ENCODE assay signal across 8 cellular contexts in genomic region chr1:155061381-155062150, GRCh38. TPM values are rescaled to one million over a fixed set of nuclear protein-coding genes. Genes with fewer than 3 reads are reported as not detected.
DNase-seq lines count a peak whose midpoint lies in the region; ATAC-seq and TF ChIP-seq lines count a peak whose summit lies in the region.

No MANE protein-coding gene starts in this region.

- POLR2A ChIA-PET in AG04450 (lab: Yijun Ruan, JAX) = no interaction called here

- H3K9me3 ChIP-seq in AG04450 (ENCODE audit: control insufficient read depth, insufficient read depth, low read length) (no peaks in the 10 kb centered on the region; the same call in 1 of the 2 replicates), OCI-LY1 (ENCODE audit: low read length) (no peaks in the 10 kb centered on the region)

- H3K36me3 ChIP-seq in OCI-LY1 (ENCODE audit: insufficient read depth, low read length) = peaks cover 3% of the 10 kb centered on the region; the same call in 1 of the 2 replicates

- no peaks in the 10 kb centered on the region for H4K20me1 ChIP-seq in OCI-LY1 (ENCODE audit: insufficient read depth, low read length)

- H3F3A ChIP-seq in OCI-LY1 (ENCODE audit: insufficient read depth, low read length) = no peaks in the 10 kb centered on the region

- H3K27me3 ChIP-seq in AG04450 (ENCODE audit: control insufficient read depth, insufficient read depth, low read length) (no peaks in the 10 kb centered on the region), OCI-LY1 (ENCODE audit: insufficient read depth, low read length) (no peaks in the 10 kb centered on the region)

- H3K27ac ChIP-seq in AG04450 (ENCODE audit: low read depth, low read length) (no peak overlapping the region), OCI-LY1 (ENCODE audit: low read depth, low read length, poor library complexity, severe bottlenecking) (peak overlapping the region; percentile 49)

- H3K9me3 Mint-ChIP-seq in naive B cell = no peaks in the 10 kb centered on the region

- DNase-seq in AG04450 (ENCODE audit: low read depth, low spot score) (peak; percentile 55), KG1 (lab: John Stamatoyannopoulos, UW) (peak; percentile 73), epithelial cell of esophagus (ENCODE audit: low read depth) (peak; percentile 82), naive B cell (peak; percentile 93)
- peak; percentile 98 for DNase-seq in activated CD8-positive, alpha-beta memory T cell treated with anti-CD3 and anti-CD28 coated beads, Interleukin-2, amount 50 U/mL, for 4 hours
- peak; percentile 82 to 89 for DNase-seq in stimulated activated CD8-positive, alpha-beta memory T cell treated with anti-CD3 and anti-CD28 coated beads, Interleukin-7, amount 100 ng/mL, for 4 hours (ENCODE audit: low read depth in 2 of 2)

- peaks cover 35 to 37% (median 35%) of the 10 kb centered on the region in 3 donors for H3K4me1 Mint-ChIP-seq in naive B cell

- H3K36me3 Mint-ChIP-seq in naive B cell = peaks cover 0 to 2% of the 10 kb centered on the region in 2 donors

- CTCF ChIA-PET in AG04450 (lab: Charles Lee) = interaction anchor here (0.6 to 4.6 kb wide), 16 partner anchors 10 to 582 kb away, joined by 3 to 29 read pairs (median 4); partner anchors contain the start of genes ADAM15, PBXIP1 and PMVK

- no peaks in the 10 kb centered on the region for H3K9me2 ChIP-seq in OCI-LY1 (ENCODE audit: low read depth, low read length)

- ATAC-seq in GM18867 (IDR thresholded peaks at IDR 0.05; ENCODE audit: unreplicated experiment) (peak; percentile 43), naive B cell (ENCODE audit: low read depth in 2 of 2) (peak; percentile 54 to 64)

- H3K4me3 ChIP-seq in AG04450 (ENCODE audit: low read depth, low read length) (no peak overlapping the region), OCI-LY1 (ENCODE audit: low read depth, low read length, poor library complexity, severe bottlenecking) (peak overlapping the region; percentile 69), epithelial cell of esophagus (ENCODE audit: low read length) (no peak overlapping the region)

- H3K4me3 Mint-ChIP-seq in naive B cell = peak overlapping the region; percentile 10 to 86 (median 74)

- H3K27ac Mint-ChIP-seq in naive B cell = peak overlapping the region in 3 of 6 donors; percentile 34 to 73 (median 58)

- TF ChIP-seq CTCF in AG04450 (IDR thresholded peaks at IDR 0.05; ENCODE audit: low read depth, low read length) (peak; percentile 98), OCI-LY1 (IDR thresholded peaks at IDR 0.05; ENCODE audit: low read length) (peak; percentile 96), epithelial cell of esophagus (IDR thresholded peaks at IDR 0.05; ENCODE audit: insufficient read depth, low read depth, low read length, missing control alignments) (peak; percentile 98)

- peaks cover 28% of the 10 kb centered on the region for H3K4me1 ChIP-seq in OCI-LY1 (ENCODE audit: insufficient read depth, low read length, severe bottlenecking)

- H2AFZ ChIP-seq in OCI-LY1 (ENCODE audit: low read length) = no peak overlapping the region

- H3K79me2 ChIP-seq in OCI-LY1 (ENCODE audit: insufficient read depth, low read length) = no peaks in the 10 kb centered on the region

- H3K27me3 Mint-ChIP-seq in naive B cell = peaks cover 0 to 4% (median 0%) of the 10 kb centered on the region in 3 donors

- peak overlapping the region; percentile 24; the same call in 1 of the 2 replicates for H3K9ac ChIP-seq in OCI-LY1 (ENCODE audit: low read length)

- H3K4me2 ChIP-seq in OCI-LY1 (ENCODE audit: low read length) = peak overlapping the region; percentile 62

RNA-seq across cellular contexts. Expression of gene EFNA4, which starts 2.0 kb away (rescaled TPM):
- 10.1 and 12.9 TPM in 2 replicates for polyA plus RNA-seq in AG04450 (2011; rRNA removed)
- polyA minus RNA-seq in AG04450 (2011; rRNA and poly(A)+ RNA removed) = 8.8 and 8.9 TPM in 2 replicates
- polyA plus RNA-seq in naive B cell (ENCODE audit: low read depth in 6 of 6) = 1 to 10 TPM in 5 of 6 donors, not detected in 1; 2.6 to 6.0 (median 3.3) TPM

RNA-seq across cellular contexts. Expression of gene ADAM15, which starts 10.4 kb away (rescaled TPM):
- polyA plus RNA-seq in AG04450 (2011; rRNA removed) (25.9 and 37.5 TPM in 2 replicates), naive B cell (ENCODE audit: low read depth in 6 of 6) (1 to 10 TPM; 2.8 to 8.8 (median 7.0) TPM)
- polyA minus RNA-seq in AG04450 (2011; rRNA and poly(A)+ RNA removed) = 60.1 and 73.7 TPM in 2 replicates

RNA-seq across cellular contexts. Expression of gene EFNA3, which starts 17.1 kb away (rescaled TPM):
- polyA plus RNA-seq in AG04450 (2011; rRNA removed) = 0.51 and 0.56 TPM in 2 replicates
- 0.60 and 0.91 TPM in 2 replicates for polyA minus RNA-seq in AG04450 (2011; rRNA and poly(A)+ RNA removed)
- polyA plus RNA-seq in naive B cell (ENCODE audit: low read depth in 6 of 6) = 1 to 10 TPM in 3 of 6 donors, under 1 TPM in 2, not detected in 1; 0.54 to 2.9 (median 2.1) TPM

RNA-seq across cellular contexts. Expression of gene DCST1, which starts 27.9 kb away (rescaled TPM):
- polyA plus RNA-seq in AG04450 (2011; rRNA removed) (not detected in 2 replicates), naive B cell (ENCODE audit: low read depth in 6 of 6) (not detected)
- not detected in 2 replicates for polyA minus RNA-seq in AG04450 (2011; rRNA and poly(A)+ RNA removed)

RNA-seq across cellular contexts. Expression of gene DCST2, which starts 28.0 kb away (rescaled TPM):
- polyA plus RNA-seq in AG04450 (2011; rRNA removed) (0.07 and 0.19 TPM in 2 replicates), naive B cell (ENCODE audit: low read depth in 6 of 6) (not detected)
- 0.09 and 0.39 TPM in 2 replicates for polyA minus RNA-seq in AG04450 (2011; rRNA and poly(A)+ RNA removed)
